In genomic region chr11:63986156-63986931, GRCh38 we compare ENCODE assay signal across 8 cellular contexts. TPM values are rescaled to one million over a fixed set of nuclear protein-coding genes. Genes with fewer than 3 reads are reported as not detected.
A peak's percentile ranks its signal among the peaks of the same experiment; 100 is the strongest.
DNase-seq lines count a peak whose midpoint lies in the region; ATAC-seq lines count a peak whose summit lies in the region.

Gene OTUB1, plus strand, starts transcription at chr11:63986438. Its CDS starts 19 bp downstream, at chr11:63986457.

- H3K27me3 Mint-ChIP-seq in activated T-helper 1 cell treated with anti-CD3 and anti-CD28 coated beads, Interleukin-12 subunit alpha, Interleukin-12 subunit beta, Interleukin-2, Interleukin-4 antibody, amounts not matched to agents 30 ng/mL and 10 ng/mL and 1 ng/mL, durations not matched to agents 14 hours and 24 hours and 36 hours (ENCODE audit: insufficient read depth): no peaks in the 10 kb centered on the region
- H3K27me3 Mint-ChIP-seq in naive B cell: no peaks in the 10 kb centered on the region
- H3K27me3 Mint-ChIP-seq in stimulated activated memory B cell treated with anti-CD40 and anti-IgM and Interleukin-4, amounts not matched to agents 10 μg/mL and 1 μg/mL and 100 μg/mL, for 72 hours: no peaks in the 10 kb centered on the region

- no peaks in the 10 kb centered on the region for H3K9me2 ChIP-seq in Karpas-422 (replicated peaks; ENCODE audit: insufficient read depth, low read length)

- DNase-seq in DMS153 treated with DMSO at 0.1 percent for 48 hours (lab: John Stamatoyannopoulos, UW; ENCODE audit: unreplicated experiment) (peak; percentile 81), Karpas-422 (peak; percentile 96), RPMI7951 (ENCODE audit: low read depth) (peak; percentile 91), fibroblast of gingiva (ENCODE audit: low read depth) (peak; percentile 89), naive B cell (peak; percentile 77)
- peak; percentile 86 for DNase-seq in activated T-helper 1 cell treated with anti-CD3 and anti-CD28 coated beads, Interleukin-12 subunit alpha, Interleukin-12 subunit beta, Interleukin-2, Interleukin-4 antibody, amounts not matched to agents 30 ng/mL and 10 ng/mL and 1 ng/mL, durations not matched to agents 14 hours and 24 hours and 36 hours (ENCODE audit: low spot score)

- intact Hi-C loops in activated T-helper 1 cell treated with anti-CD3 and anti-CD28 coated beads, Interleukin-12 subunit alpha, Interleukin-12 subunit beta, Interleukin-2, Interleukin-4 antibody, amounts not matched to agents 30 ng/mL and 10 ng/mL and 1 ng/mL, durations not matched to agents 14 hours and 24 hours and 36 hours (cut with micrococcal nuclease): loop anchor here (1.0 to 5.0 kb wide), 7 partner anchors 12 to 331 kb away; partner anchors contain the start of genes COX8A, MACROD1, PRDX5 and RTN3

- peak within 1 kb of the TSS; percentile 93 for H3K9ac ChIP-seq in Karpas-422 (ENCODE audit: low read length)

- H3K36me3 Mint-ChIP-seq in activated T-helper 1 cell treated with anti-CD3 and anti-CD28 coated beads, Interleukin-12 subunit alpha, Interleukin-12 subunit beta, Interleukin-2, Interleukin-4 antibody, amounts not matched to agents 30 ng/mL and 10 ng/mL and 1 ng/mL, durations not matched to agents 14 hours and 24 hours and 36 hours (ENCODE audit: low read depth): peaks cover 16% of the 10 kb centered on the region
- H3K36me3 Mint-ChIP-seq in naive B cell: peaks cover 7 to 8% of the 10 kb centered on the region in 2 donors
- peaks cover 34% of the 10 kb centered on the region for H3K36me3 Mint-ChIP-seq in stimulated activated memory B cell treated with anti-CD40 and anti-IgM and Interleukin-4, amounts not matched to agents 10 μg/mL and 1 μg/mL and 100 μg/mL, for 72 hours

- no peaks in the 10 kb centered on the region for H3K27me3 ChIP-seq in Karpas-422 (ENCODE audit: low read length)

- H3K4me1 ChIP-seq in Karpas-422 (ENCODE audit: low read length): peaks cover 29% of the 10 kb centered on the region

- peaks cover 32% of the 10 kb centered on the region for H3K4me1 Mint-ChIP-seq in activated T-helper 1 cell treated with anti-CD3 and anti-CD28 coated beads, Interleukin-12 subunit alpha, Interleukin-12 subunit beta, Interleukin-2, Interleukin-4 antibody, amounts not matched to agents 30 ng/mL and 10 ng/mL and 1 ng/mL, durations not matched to agents 14 hours and 24 hours and 36 hours (ENCODE audit: low read depth)
- peaks cover 34 to 50% (median 40%) of the 10 kb centered on the region in 3 donors for H3K4me1 Mint-ChIP-seq in naive B cell
- H3K4me1 Mint-ChIP-seq in stimulated activated memory B cell treated with anti-CD40 and anti-IgM and Interleukin-4, amounts not matched to agents 10 μg/mL and 1 μg/mL and 100 μg/mL, for 72 hours: peaks cover 50% of the 10 kb centered on the region

- ATAC-seq in GM21737 (IDR thresholded peaks at IDR 0.05; ENCODE audit: unreplicated experiment): peak; percentile 76
- peak; percentile 82 to 87 for ATAC-seq in naive B cell (ENCODE audit: low read depth in 2 of 2)
- peak; percentile 95 for ATAC-seq in stimulated activated memory B cell treated with anti-CD40 and anti-IgM and Interleukin-4, amounts not matched to agents 10 μg/mL and 1 μg/mL and 100 μg/mL, for 72 hours

- H3K4me2 ChIP-seq in Karpas-422 (ENCODE audit: low read depth, low read length, poor library complexity, severe bottlenecking): peak within 1 kb of the TSS; percentile 92

- H3K4me3 ChIP-seq in Karpas-422 (ENCODE audit: low read length): peak within 1 kb of the TSS; percentile 83

- peak within 1 kb of the TSS; percentile 97 for H3K4me3 Mint-ChIP-seq in activated T-helper 1 cell treated with anti-CD3 and anti-CD28 coated beads, Interleukin-12 subunit alpha, Interleukin-12 subunit beta, Interleukin-2, Interleukin-4 antibody, amounts not matched to agents 30 ng/mL and 10 ng/mL and 1 ng/mL, durations not matched to agents 14 hours and 24 hours and 36 hours
- peak within 1 kb of the TSS; percentile 95 to 99 (median 99) for H3K4me3 Mint-ChIP-seq in naive B cell
- peak within 1 kb of the TSS; percentile 99 for H3K4me3 Mint-ChIP-seq in stimulated activated memory B cell treated with anti-CD40 and anti-IgM and Interleukin-4, amounts not matched to agents 10 μg/mL and 1 μg/mL and 100 μg/mL, for 72 hours

- H3K9me3 Mint-ChIP-seq in activated T-helper 1 cell treated with anti-CD3 and anti-CD28 coated beads, Interleukin-12 subunit alpha, Interleukin-12 subunit beta, Interleukin-2, Interleukin-4 antibody, amounts not matched to agents 30 ng/mL and 10 ng/mL and 1 ng/mL, durations not matched to agents 14 hours and 24 hours and 36 hours: no peaks in the 10 kb centered on the region
- no peaks in the 10 kb centered on the region for H3K9me3 Mint-ChIP-seq in naive B cell
- H3K9me3 Mint-ChIP-seq in stimulated activated memory B cell treated with anti-CD40 and anti-IgM and Interleukin-4, amounts not matched to agents 10 μg/mL and 1 μg/mL and 100 μg/mL, for 72 hours: no peaks in the 10 kb centered on the region

- H3K27ac Mint-ChIP-seq in activated T-helper 1 cell treated with anti-CD3 and anti-CD28 coated beads, Interleukin-12 subunit alpha, Interleukin-12 subunit beta, Interleukin-2, Interleukin-4 antibody, amounts not matched to agents 30 ng/mL and 10 ng/mL and 1 ng/mL, durations not matched to agents 14 hours and 24 hours and 36 hours: peak within 1 kb of the TSS; percentile 96
- H3K27ac Mint-ChIP-seq in naive B cell: peak within 1 kb of the TSS; percentile 98 to 99 (median 98)
- H3K27ac Mint-ChIP-seq in stimulated activated memory B cell treated with anti-CD40 and anti-IgM and Interleukin-4, amounts not matched to agents 10 μg/mL and 1 μg/mL and 100 μg/mL, for 72 hours: peak within 1 kb of the TSS; percentile 99

- no peaks in the 10 kb centered on the region for H3K9me3 ChIP-seq in Karpas-422 (ENCODE audit: low read length)

- peak within 1 kb of the TSS; percentile 80 for H3K27ac ChIP-seq in Karpas-422 (ENCODE audit: low read length)

- peaks cover 44% of the 10 kb centered on the region for H3K79me2 ChIP-seq in Karpas-422 (ENCODE audit: low read length)

- H3K36me3 ChIP-seq in Karpas-422 (ENCODE audit: insufficient read depth, low read length): peaks cover 7% of the 10 kb centered on the region; the same call in 1 of the 2 replicates

- peak within 1 kb of the TSS; percentile 89 for H2AFZ ChIP-seq in Karpas-422 (ENCODE audit: low read length)

- peaks cover 22% of the 10 kb centered on the region for H4K20me1 ChIP-seq in Karpas-422 (ENCODE audit: insufficient read depth, low read depth, low read length)

RNA-seq across cellular contexts. Expression of gene OTUB1, which starts in this region (rescaled TPM):
- 41.6 and 61.7 TPM in 2 replicates for total RNA-seq in Karpas-422 (2014; rRNA removed; shearing (Covaris generic); ENCODE audit: low replicate concordance)
- 80.3 and 83.6 TPM in 2 replicates for total RNA-seq in RPMI7951 (2014; rRNA removed; shearing (Covaris generic))
- 104 and 114 TPM in 2 replicates for total RNA-seq in activated T-helper 1 cell treated with anti-CD3 and anti-CD28 coated beads, Interleukin-12 subunit alpha, Interleukin-12 subunit beta, Interleukin-2, Interleukin-4 antibody, amounts not matched to agents 30 ng/mL and 10 ng/mL and 1 ng/mL, durations not matched to agents 14 hours and 24 hours and 36 hours
- 100 to 1,000 TPM; 101 to 151 (median 113) TPM for polyA plus RNA-seq in naive B cell (ENCODE audit: low read depth in 6 of 6)

Comparison
In these comparisons a context has a peak if more than half of its experiments do, and no peak if none do; other contexts are left out.
1. Peak in every context shown above with its lines: DNase-seq, ATAC-seq, H3K4me3 ChIP-seq and H3K27ac ChIP-seq.